Comparison of ENCODE assay signal across 23 cellular contexts in genomic region chr6:72037006-72037405, GRCh38.
DNase-seq lines count a peak whose midpoint lies in the region; ATAC-seq and TF ChIP-seq lines count a peak whose summit lies in the region.
"Had no signal": no experiment of that assay in that cellular context is flagged by ENCODE, and none has a peak within 500 bp of the region (broad histone marks: within the 10 kb centered on the region; RNA-seq: fewer than 3 reads in every experiment).

No MANE protein-coding gene starts in this region.

- no peak overlapping the region for H3K27ac ChIP-seq in GM23338 (ENCODE audit: low read depth)
- H3K27ac ChIP-seq in neural progenitor cell, result no peak overlapping the region
- H3K27ac ChIP-seq: A549, C4-2B, SJCRH30 had no signal

- H3K4me2 ChIP-seq in GM23338 (no peak overlapping the region), neural progenitor cell (no peak overlapping the region)
- H3K4me2 ChIP-seq: A549 had no signal

- no peak overlapping the region for H3K9ac ChIP-seq in neural progenitor cell

- peaks cover 19% of the 10 kb centered on the region; the same call in 2 of the 3 replicates for H3K4me1 Mint-ChIP-seq in GM23338
- peaks cover 28% of the 10 kb centered on the region for H3K4me1 Mint-ChIP-seq in glutamatergic neuron (ENCODE audit: low read depth, unreplicated experiment)
- H3K4me1 Mint-ChIP-seq in neural progenitor cell, result peaks cover 3% of the 10 kb centered on the region
- H3K4me1 Mint-ChIP-seq: B cell had no signal

- no peak overlapping the region for H2AFZ ChIP-seq in GM23338
- no peak overlapping the region for H2AFZ ChIP-seq in neural progenitor cell (replicated peaks)

- H3K36me3 Mint-ChIP-seq in GM23338 (ENCODE audit: low read depth) (no peaks in the 10 kb centered on the region), glutamatergic neuron (ENCODE audit: unreplicated experiment) (no peaks in the 10 kb centered on the region), neural progenitor cell (no peaks in the 10 kb centered on the region)
- H3K36me3 Mint-ChIP-seq: CD8-positive, alpha-beta T cell had no signal

- H3F3A ChIP-seq in GM23338 (replicated peaks; ENCODE audit: low read depth) (no peaks in the 10 kb centered on the region), neural progenitor cell (ENCODE audit: low read depth) (no peaks in the 10 kb centered on the region)

- H3K4me3 Mint-ChIP-seq in GM23338 (no peak overlapping the region), glutamatergic neuron (ENCODE audit: unreplicated experiment) (peak overlapping the region; percentile 38), neural progenitor cell (no peak overlapping the region)
- H3K4me3 Mint-ChIP-seq: B cell; CD8-positive, alpha-beta T cell had no signal

- no peaks in the 10 kb centered on the region for H3K9me3 Mint-ChIP-seq in GM23338
- no peaks in the 10 kb centered on the region for H3K9me3 Mint-ChIP-seq in glutamatergic neuron (ENCODE audit: unreplicated experiment)
- no peaks in the 10 kb centered on the region for H3K9me3 Mint-ChIP-seq in neural progenitor cell
- H3K9me3 Mint-ChIP-seq: CD8-positive, alpha-beta T cell had no signal

- H3K4me1 ChIP-seq in GM23338 (ENCODE audit: insufficient read depth), result peaks cover 7% of the 10 kb centered on the region; the same call in 1 of the 2 replicates
- H3K4me1 ChIP-seq in neural progenitor cell, result no peaks in the 10 kb centered on the region
- H3K4me1 ChIP-seq: A549, SJCRH30 had no signal

- no peaks in the 10 kb centered on the region for H4K20me1 ChIP-seq in GM23338 (replicated peaks; ENCODE audit: insufficient read depth)
- no peaks in the 10 kb centered on the region for H4K20me1 ChIP-seq in neural progenitor cell (ENCODE audit: low read depth)

- H3K27me3 Mint-ChIP-seq in GM23338 (ENCODE audit: insufficient read depth, low read depth, poor library complexity) (no peaks in the 10 kb centered on the region), glutamatergic neuron (ENCODE audit: unreplicated experiment) (no peaks in the 10 kb centered on the region), neural progenitor cell (ENCODE audit: insufficient read depth, low read depth) (no peaks in the 10 kb centered on the region)
- H3K27me3 Mint-ChIP-seq: B cell had no signal

- no peak for TF ChIP-seq CTCF in GM23338 (conservative IDR thresholded peaks at IDR 0.05; ENCODE audit: low read depth in 2 of 2)
- no peak for TF ChIP-seq CTCF in glutamatergic neuron (IDR thresholded peaks at IDR 0.05; ENCODE audit: partially characterized antibody, unreplicated experiment)
- no peak for TF ChIP-seq CTCF in neural progenitor cell (IDR thresholded peaks at IDR 0.05)

- intact Hi-C loops in cardiac septum (cut with DNase I), result no loop called here

- no peaks in the 10 kb centered on the region for H3K9me3 ChIP-seq in neural progenitor cell (ENCODE audit: low read depth)
- H3K9me3 ChIP-seq: A549, Caco-2, SJCRH30 had no signal

- H3K79me2 ChIP-seq in GM23338 (replicated peaks; ENCODE audit: insufficient read depth) (no peaks in the 10 kb centered on the region), neural progenitor cell (ENCODE audit: low read depth) (no peaks in the 10 kb centered on the region)

- ATAC-seq in GM23338 (no peak), HG03565 (IDR thresholded peaks at IDR 0.05; ENCODE audit: unreplicated experiment) (no peak)
- no peak for ATAC-seq in activated CD4-positive, CD25-positive, alpha-beta regulatory T cell treated with anti-CD3 and anti-CD28 coated beads, Interleukin-2, amount 50 U/mL, for 24 hours
- ATAC-seq: A549; CD8-positive, alpha-beta T cell; HCT116; PC-3; SK-N-SH treated with all-trans-retinoic acid at 6 μM for 48 hours had no signal

- no peak overlapping the region for H3K4me3 ChIP-seq in GM23338
- no peak overlapping the region for H3K4me3 ChIP-seq in neural progenitor cell
- H3K4me3 ChIP-seq: A549, SJCRH30 had no signal

- no peaks in the 10 kb centered on the region for H3K36me3 ChIP-seq in GM23338 (ENCODE audit: insufficient read depth)
- no peaks in the 10 kb centered on the region for H3K36me3 ChIP-seq in neural progenitor cell
- H3K36me3 ChIP-seq: SJCRH30 had no signal

- no peak for DNase-seq in GM23338 (ENCODE audit: low spot score)
- peak; percentile 8 for DNase-seq in NCI-H2171 (lab: John Stamatoyannopoulos, UW)
- no peak for DNase-seq in glutamatergic neuron
- no peak for DNase-seq in neural progenitor cell (ENCODE audit: low spot score)
- DNase-seq in cardiac septum (ENCODE audit: low spot score), result no peak
- DNase-seq in EL, result no peak
- DNase-seq: Caco-2; CD8-positive, alpha-beta T cell; DMS79 treated with DMSO at 0.1 percent for 48 hours; Karpas-422; NCI-H1092; NCI-H1436 treated with DMSO at 0.1 percent for 48 hours; NCI-H187 treated with DMSO at 0.1 percent for 48 hours; NCI-H446 treated with DMSO at 0.1 percent for 48 hours; PC-3; SJCRH30 had no signal

- H3K27me3 ChIP-seq in GM23338 (ENCODE audit: insufficient read depth) (no peaks in the 10 kb centered on the region), neural progenitor cell (no peaks in the 10 kb centered on the region)

- peak overlapping the region; percentile 38; the same call in 1 of the 2 replicates for H3K27ac Mint-ChIP-seq in GM23338
- peak overlapping the region; percentile 15 for H3K27ac Mint-ChIP-seq in glutamatergic neuron (ENCODE audit: unreplicated experiment)
- H3K27ac Mint-ChIP-seq in neural progenitor cell, result peak overlapping the region; percentile 53
- H3K27ac Mint-ChIP-seq: B cell; CD8-positive, alpha-beta T cell had no signal

- H3K9me2 ChIP-seq in GM23338 (ENCODE audit: insufficient read depth), result no peaks in the 10 kb centered on the region

TF ChIP-seq in GM23338, 12 proteins besides CTCF, POLR2A, EP300 and RAD21:
- TF ChIP-seq EZH2phosphoT487 (IDR thresholded peaks at IDR 0.05; ENCODE audit: unreplicated experiment) (no peak), EZH2 (IDR thresholded peaks at IDR 0.05; ENCODE audit: low read depth, unreplicated experiment) (no peak), CREB1 (CRISPR knock-in tag; IDR thresholded peaks at IDR 0.05; ENCODE audit: low read depth) (no peak), JUNB (IDR thresholded peaks at IDR 0.05; ENCODE audit: unreplicated experiment) (no peak), REST (IDR thresholded peaks at IDR 0.05; ENCODE audit: unreplicated experiment) (no peak), ETS1 (IDR thresholded peaks at IDR 0.05) (no peak), ZNF114 (CRISPR knock-in tag; IDR thresholded peaks at IDR 0.05) (no peak), ZNF331 (CRISPR knock-in tag; IDR thresholded peaks at IDR 0.05; ENCODE audit: low read depth) (no peak), POLR2AphosphoS5 (IDR thresholded peaks at IDR 0.05; ENCODE audit: low read depth) (no peak), STAT1 (IDR thresholded peaks at IDR 0.05; ENCODE audit: unreplicated experiment) (no peak)
